19 cellular contexts compared by ENCODE assay signal in the genomic region with DNA sequence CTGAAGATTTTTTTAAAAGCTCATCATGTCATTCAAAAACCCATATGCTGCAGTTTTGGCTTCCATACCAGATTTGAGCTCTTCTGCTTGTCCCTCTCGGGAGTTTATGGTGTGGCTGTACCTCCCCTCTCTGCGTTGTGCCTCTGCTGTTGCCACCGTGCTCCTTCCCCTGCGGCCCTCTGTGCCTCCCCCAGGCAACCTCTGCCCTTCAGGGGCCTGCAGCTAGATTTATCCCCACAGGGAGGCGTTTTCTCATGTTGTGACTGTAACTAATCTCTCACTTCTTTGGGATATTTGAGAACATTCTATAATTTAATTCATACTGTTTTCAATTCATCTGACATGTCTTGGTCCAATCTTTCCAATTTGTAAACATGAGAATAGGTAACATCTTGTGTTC. TPM values are rescaled to one million over a fixed set of nuclear protein-coding genes. Genes with fewer than 3 reads are reported as not detected.
DNase-seq lines count a peak whose midpoint lies in the region; ATAC-seq, FAIRE-seq and TF ChIP-seq lines count a peak whose summit lies in the region.
"Had no signal": no experiment of that assay in that cellular context is flagged by ENCODE, and none has a peak within 500 bp of the region (broad histone marks: within the 10 kb centered on the region; RNA-seq: fewer than 3 reads in every experiment).

No MANE protein-coding gene starts in this region.

- no peaks in the 10 kb centered on the region for H3F3A ChIP-seq in OCI-LY1 (ENCODE audit: insufficient read depth, low read length)

- BruUV-seq in HepG2 (replicated peaks; lab: Mats Ljungman, UMichigan) = no TSS peak

- H3K27me3 Mint-ChIP-seq in type B pancreatic cell = no peaks in the 10 kb centered on the region
- H3K27me3 Mint-ChIP-seq: dendritic cell treated with granulocyte-macrophage colony-stimulating factor and Interleukin-4, amounts not matched to agents 40 ng/mL and 50 ng/mL, for 4 days had no signal

- TF ChIP-seq EP300 in HepG2 (IDR thresholded peaks at IDR 0.05; ENCODE audit: low read depth in 2 of 2, low read length in 2 of 2) (no peak), HepG2 (CRISPR knock-in tag; IDR thresholded peaks at IDR 0.05; ENCODE audit: borderline replicate concordance) (no peak)

- POLR2A ChIA-PET in HepG2 (lab: Yijun Ruan, JAX) = no interaction called here

- no peak for TF ChIP-seq CTCF in HepG2 (CRISPR knock-in tag; IDR thresholded peaks at IDR 0.05)
- no peak for TF ChIP-seq CTCF in right lobe of liver (IDR thresholded peaks at IDR 0.05)
- peak; percentile 38 for TF ChIP-seq CTCF in OCI-LY1 (IDR thresholded peaks at IDR 0.05; ENCODE audit: low read length)
- peak; percentile 57 for TF ChIP-seq CTCF in type B pancreatic cell (conservative IDR thresholded peaks at IDR 0.05)
- TF ChIP-seq CTCF in esophagus squamous epithelium (IDR thresholded peaks at IDR 0.05) = no peak

- TF ChIP-seq POLR2A in HepG2 (IDR thresholded peaks at IDR 0.05; ENCODE audit: insufficient read depth in 1 of 2, low read depth in 2 of 2, low read length in 2 of 2) = no peak
- no peak for TF ChIP-seq POLR2A in right lobe of liver (IDR thresholded peaks at IDR 0.05)
- TF ChIP-seq POLR2A in esophagus squamous epithelium (IDR thresholded peaks at IDR 0.05) = no peak

- H3K36me3 ChIP-seq in HepG2 (replicated peaks in 1 of 2; ENCODE audit: control insufficient read depth in 1 of 2, insufficient read depth in 2 of 2, low read length in 2 of 2) (peaks cover 11 to 65% of the 10 kb centered on the region in 2 experiments), right lobe of liver (peaks cover 0 to 15% (median 2%) of the 10 kb centered on the region in 4 donors), OCI-LY1 (ENCODE audit: insufficient read depth, low read length) (peaks cover 75% of the 10 kb centered on the region), iPS DF 6.9 (ENCODE audit: control insufficient read depth, insufficient read depth, low read length) (peaks cover 8% of the 10 kb centered on the region; the same call in 1 of the 2 replicates), esophagus squamous epithelium (peaks cover 0 to 77% (median 3%) of the 10 kb centered on the region in 3 donors)
- H3K36me3 ChIP-seq: ovary, uterus had no signal

- WGBS in HepG2 (ENCODE audit: low lambda C conversion rate) = 94% methylated on average over 5 of the region's 5 CpGs
- 74% methylated on average over 5 of the region's 5 CpGs for WGBS in right lobe of liver (ENCODE audit: insufficient coverage, low coverage, low lambda C conversion rate, missing lambda C conversion rate)
- no CpG with 5 or more reads among the region's 5 CpGs for WGBS in iPS DF 6.9 (ENCODE audit: insufficient coverage, insufficient read length)
- 74 to 77% methylated on average over 5 of the region's 5 CpGs for WGBS in esophagus squamous epithelium, 2 donors

- H3K36me3 Mint-ChIP-seq in type B pancreatic cell = peaks cover 40% of the 10 kb centered on the region

- H3K9ac ChIP-seq in HepG2 (ENCODE audit: insufficient read depth, low read depth, low read length) (no peak overlapping the region), OCI-LY1 (ENCODE audit: low read length) (no peak overlapping the region)

- H3K4me3 ChIP-seq in HepG2 (replicated peaks in 1 of 3; ENCODE audit: insufficient read depth in 1 of 3, low read depth in 2 of 3, low read length in 3 of 3) = no peak overlapping the region
- H3K4me3 ChIP-seq in right lobe of liver = no peak overlapping the region
- no peak overlapping the region for H3K4me3 ChIP-seq in OCI-LY1 (ENCODE audit: low read depth, low read length, poor library complexity, severe bottlenecking)
- no peak overlapping the region for H3K4me3 ChIP-seq in iPS DF 6.9 (ENCODE audit: low read length)
- no peak overlapping the region for H3K4me3 ChIP-seq in esophagus squamous epithelium
- H3K4me3 ChIP-seq: heart left ventricle, ovary, Peyer's patch, skin epidermis, uterus had no signal

- in situ Hi-C loops in HepG2 (cut with HindIII; ENCODE audit: extremely low pct_ligation_motif_present, low pct_unique_long_range_greater_than_20kb) = no loop called here
- in situ Hi-C loops in G401 (cut with HindIII; ENCODE audit: low sequenced_read_pairs) = no loop called here

- intact Hi-C loops in HepG2 (cut with micrococcal nuclease; ENCODE audit: unreplicated experiment) (no loop called here), right lobe of liver (cut with DNase I) (no loop called here), esophagus squamous epithelium (cut with DNase I) (no loop called here)

- H2AFZ ChIP-seq in HepG2 (ENCODE audit: low read length) (no peak overlapping the region), OCI-LY1 (ENCODE audit: low read length) (no peak overlapping the region)

- DNase-seq in HepG2 (ENCODE audit: low spot score) (no peak), right lobe of liver (no peak), iPS DF 6.9 (ENCODE audit: low read depth, low spot score) (peak; percentile 5), type B pancreatic cell (ENCODE audit: extremely low spot score, unreplicated experiment) (no peak), G401 (ENCODE audit: low spot score) (no peak), esophagus squamous epithelium (lab: John Stamatoyannopoulos, UW) (no peak), HuH-7.5 (ENCODE audit: low spot score) (no peak)
- DNase-seq: activated naive CD4-positive, alpha-beta T cell; heart left ventricle; kidney; midbrain; NCI-H2029; ovary; Peyer's patch; stimulated activated naive CD8-positive, alpha-beta T cell treated with anti-CD3 and anti-CD28 coated beads, Interleukin-15, Interleukin-2, amounts not matched to agents 100 U/mL and 50 U/mL, for 24 hours; uterus had no signal

- H3K27me3 ChIP-seq in HepG2 (ENCODE audit: control insufficient read depth in 1 of 2, insufficient read depth in 2 of 2, low read length in 2 of 2) (no peaks in the 10 kb centered on the region), right lobe of liver (no peaks in the 10 kb centered on the region), OCI-LY1 (ENCODE audit: insufficient read depth, low read length) (no peaks in the 10 kb centered on the region), iPS DF 6.9 (ENCODE audit: control insufficient read depth, insufficient read depth, low read length) (no peaks in the 10 kb centered on the region), esophagus squamous epithelium (no peaks in the 10 kb centered on the region)
- H3K27me3 ChIP-seq: heart left ventricle, ovary, Peyer's patch, uterus had no signal

- no peak overlapping the region for H3K27ac Mint-ChIP-seq in type B pancreatic cell
- H3K27ac Mint-ChIP-seq: dendritic cell treated with granulocyte-macrophage colony-stimulating factor and Interleukin-4, amounts not matched to agents 40 ng/mL and 50 ng/mL, for 4 days had no signal

- H3K9me3 ChIP-seq in HepG2 (ENCODE audit: low read length) = no peaks in the 10 kb centered on the region
- no peaks in the 10 kb centered on the region for H3K9me3 ChIP-seq in right lobe of liver
- H3K9me3 ChIP-seq in OCI-LY1 (ENCODE audit: low read length) = no peaks in the 10 kb centered on the region
- H3K9me3 ChIP-seq in iPS DF 6.9 (ENCODE audit: control insufficient read depth, insufficient read depth, low read length) = no peaks in the 10 kb centered on the region
- H3K9me3 ChIP-seq in esophagus squamous epithelium = no peaks in the 10 kb centered on the region
- H3K9me3 ChIP-seq: heart left ventricle, ovary, Peyer's patch, uterus had no signal

- H4K20me1 ChIP-seq in HepG2 (ENCODE audit: insufficient read depth, low read length) (no peaks in the 10 kb centered on the region), OCI-LY1 (ENCODE audit: insufficient read depth, low read length) (no peaks in the 10 kb centered on the region)

- TF ChIP-seq RAD21 in HepG2 (CRISPR knock-in tag; IDR thresholded peaks at IDR 0.05) = no peak

- CTCF ChIA-PET in HepG2 (lab: Yijun Ruan, JAX; ENCODE audit: low intra/inter-chr PET ratio, low total read pairs) = no interaction called here

- ATAC-seq in HepG2 = peak; percentile 59
- no peak for ATAC-seq in right lobe of liver
- ATAC-seq: heart left ventricle; stimulated activated naive CD8-positive, alpha-beta T cell treated with anti-CD3 and anti-CD28 coated beads, Interleukin-15, Interleukin-2, amounts not matched to agents 100 U/mL and 50 U/mL, for 24 hours had no signal

- H3K4me2 ChIP-seq in HepG2 (ENCODE audit: low read depth, low read length) (no peak overlapping the region), OCI-LY1 (ENCODE audit: low read length) (no peak overlapping the region)

- peaks cover 22% of the 10 kb centered on the region for H3K4me1 ChIP-seq in HepG2 (ENCODE audit: insufficient read depth, low read length)
- H3K4me1 ChIP-seq in right lobe of liver = no peaks in the 10 kb centered on the region
- H3K4me1 ChIP-seq in OCI-LY1 (ENCODE audit: insufficient read depth, low read length, severe bottlenecking) = peaks cover 9% of the 10 kb centered on the region
- H3K4me1 ChIP-seq in iPS DF 6.9 (ENCODE audit: control insufficient read depth, insufficient read depth, low read length) = no peaks in the 10 kb centered on the region
- no peaks in the 10 kb centered on the region for H3K4me1 ChIP-seq in esophagus squamous epithelium
- H3K4me1 ChIP-seq: Peyer's patch, uterus had no signal

- H3K79me2 ChIP-seq in HepG2 (ENCODE audit: insufficient read depth, low read length) (no peaks in the 10 kb centered on the region), OCI-LY1 (ENCODE audit: insufficient read depth, low read length) (no peaks in the 10 kb centered on the region)

- H3K27ac ChIP-seq in HepG2 (ENCODE audit: extremely low read length, insufficient read depth, low read length) = no peak overlapping the region
- H3K27ac ChIP-seq in right lobe of liver = no peak overlapping the region
- H3K27ac ChIP-seq in OCI-LY1 (ENCODE audit: low read depth, low read length, poor library complexity, severe bottlenecking) = no peak overlapping the region
- no peak overlapping the region for H3K27ac ChIP-seq in iPS DF 6.9 (ENCODE audit: low read length)
- H3K27ac ChIP-seq in esophagus squamous epithelium = no peak overlapping the region
- H3K27ac ChIP-seq: heart left ventricle, ovary, Peyer's patch, skin epidermis, uterus had no signal

- H3K9me2 ChIP-seq in OCI-LY1 (ENCODE audit: low read depth, low read length) = no peaks in the 10 kb centered on the region

- H3K9me3 Mint-ChIP-seq in type B pancreatic cell = no peaks in the 10 kb centered on the region
- H3K9me3 Mint-ChIP-seq: dendritic cell treated with granulocyte-macrophage colony-stimulating factor and Interleukin-4, amounts not matched to agents 40 ng/mL and 50 ng/mL, for 4 days had no signal

- H3K4me1 Mint-ChIP-seq in type B pancreatic cell (ENCODE audit: unreplicated experiment) = peaks cover 7% of the 10 kb centered on the region

- FAIRE-seq in HepG2 (lab: Jason Lieb, UNC) = no peak
- FAIRE-seq: kidney had no signal

- H3K4me3 Mint-ChIP-seq in type B pancreatic cell = no peak overlapping the region
- H3K4me3 Mint-ChIP-seq: dendritic cell treated with granulocyte-macrophage colony-stimulating factor and Interleukin-4, amounts not matched to agents 40 ng/mL and 50 ng/mL, for 4 days had no signal

RNA-seq across cellular contexts. Expression of a gene that starts 52.7 kb away (rescaled TPM):
- 55.3 and 58.9 TPM in 2 replicates for total RNA-seq in HepG2 (2016; rRNA removed; fragmentation: Illumina TruSeq; extraction: Trizol)
- total RNA-seq in HepG2 (2016; cell fraction: cytosol; rRNA removed; fragmentation: Illumina TruSeq; extraction: Trizol; ENCODE audit: low read depth) = 67.3 and 69.4 TPM in 2 replicates
- 51.2 and 60.5 TPM in 2 replicates for total RNA-seq in HepG2 (2016; cell fraction: insoluble cytoplasmic fraction; rRNA removed; fragmentation: Illumina TruSeq; extraction: Trizol)
- total RNA-seq in HepG2 (2016; cell fraction: membrane; rRNA removed; fragmentation: Illumina TruSeq; extraction: Trizol) = 44.6 and 47.7 TPM in 2 replicates
- 95.9 and 108 TPM in 2 replicates for total RNA-seq in HepG2 (2016; cell fraction: nucleus; rRNA removed; fragmentation: Illumina TruSeq; extraction: Trizol)
- polyA plus RNA-seq in HepG2 (2011; rRNA removed) = 22.8 and 24.2 TPM in 2 replicates
- polyA plus RNA-seq in HepG2 (2011; cell fraction: cytosol; rRNA removed) = 8.9 and 13.1 TPM in 2 replicates
- 30.2 and 31.2 TPM in 2 replicates for polyA plus RNA-seq in HepG2 (2011; cell fraction: nucleus; rRNA removed)
- polyA plus RNA-seq in HepG2 (2012) = 23.3 and 26.9 TPM in 2 replicates
- 0.58 and 1.1 TPM in 2 replicates for polyA plus RNA-seq in HepG2 (2016; cell fraction: cytosol; fragmentation: Illumina TruSeq; extraction: Trizol; ENCODE audit: low read depth)
- polyA plus RNA-seq in HepG2 (2016; cell fraction: insoluble cytoplasmic fraction; fragmentation: Illumina TruSeq; extraction: Trizol; ENCODE audit: low read depth) = 26.8 and 27.2 TPM in 2 replicates
- 2.9 and 4.0 TPM in 2 replicates for polyA plus RNA-seq in HepG2 (2016; cell fraction: membrane; fragmentation: Illumina TruSeq; extraction: Trizol; ENCODE audit: low read depth)
- 68.3 and 79.1 TPM in 2 replicates for polyA plus RNA-seq in HepG2 (2016; cell fraction: nucleus; fragmentation: Illumina TruSeq; extraction: Trizol; ENCODE audit: insufficient read depth, low read depth)
- polyA minus RNA-seq in HepG2 (2011; rRNA and poly(A)+ RNA removed; ENCODE audit: low replicate concordance) = 27.6 and 45.1 TPM in 2 replicates
- polyA minus RNA-seq in HepG2 (2011; cell fraction: cytosol; rRNA and poly(A)+ RNA removed) = 30.7 and 32.8 TPM in 2 replicates
- 132 and 137 TPM in 2 replicates for polyA minus RNA-seq in HepG2 (2011; cell fraction: nucleus; rRNA and poly(A)+ RNA removed)
- total RNA-seq in right lobe of liver = 10 to 100 TPM; 19.7 to 53.4 (median 29.6) TPM
- 64.1 and 70.1 TPM in 2 replicates for total RNA-seq in type B pancreatic cell (ENCODE audit: low replicate concordance)
- 31.4 and 39.7 TPM in 2 replicates for total RNA-seq in G401 (2014; rRNA removed; shearing (Covaris generic))
- total RNA-seq in esophagus squamous epithelium = 10 to 100 TPM; 18.0 to 86.8 (median 41.4) TPM

Comparison
In these comparisons a context has a peak if more than half of its experiments do, and no peak if none do; other contexts are left out.
1. CTCF ChIP-seq: peak in OCI-LY1 (single experiment) and type B pancreatic cell (single experiment); none in HepG2 (single experiment), right lobe of liver (0 of 4) and esophagus squamous epithelium (0 of 6).